In genomic region chr10:104268691-104269645, GRCh38 we compare ENCODE assay signal across 8 cellular contexts. TPM values are rescaled to one million over a fixed set of nuclear protein-coding genes. Genes with fewer than 3 reads are reported as not detected.
DNase-seq lines count a peak whose midpoint lies in the region; ATAC-seq and TF ChIP-seq lines count a peak whose summit lies in the region.

GSTO2 (plus strand) TSS chr10:104269184; CDS start chr10:104274916, 5,732 bp downstream.

- TF ChIP-seq CTCF in GM10266 (IDR thresholded peaks at IDR 0.05; ENCODE audit: control insufficient read depth, insufficient read depth, low read depth, missing control alignments) (no peak), SU-DHL-6 (IDR thresholded peaks at IDR 0.05; ENCODE audit: insufficient read depth, low read length, poor library complexity, severe bottlenecking) (no peak), heart left ventricle (IDR thresholded peaks at IDR 0.05) (no peak), transverse colon (IDR thresholded peaks at IDR 0.05) (no peak)

- H3F3A ChIP-seq in SU-DHL-6 (ENCODE audit: insufficient read depth): no peaks in the 10 kb centered on the region

- in situ Hi-C loops in transverse colon (cut with MboI; ENCODE audit: low pct_ligation_motif_present in 1 of 4, low pct_unique_long_range_greater_than_20kb in 1 of 4, low sequenced_read_pairs in 3 of 4): no loop called here

- peak within 1 kb of the TSS; percentile 87 for H3K9ac ChIP-seq in SU-DHL-6 (ENCODE audit: low read length)

- intact Hi-C loops in heart left ventricle (cut with DNase I): loop anchor here in 1 of 10 donors (2.0 kb wide), 1 partner anchor 32 kb away; no protein-coding TSS in a partner anchor
- intact Hi-C loops in transverse colon (cut with DNase I; ENCODE audit: low total_unique reads): no loop called here

- no peaks in the 10 kb centered on the region for H4K20me1 ChIP-seq in SU-DHL-6 (ENCODE audit: low read depth, low read length)

- H3K9me3 ChIP-seq in SU-DHL-6 (ENCODE audit: insufficient read depth, low read length) (no peaks in the 10 kb centered on the region), heart left ventricle (no peaks in the 10 kb centered on the region), transverse colon (no peaks in the 10 kb centered on the region)

- peak within 1 kb of the TSS; percentile 83 for H3K4me2 ChIP-seq in SU-DHL-6 (ENCODE audit: low read depth, low read length, poor library complexity, severe bottlenecking)

- DNase-seq in GM10266 (ENCODE audit: extremely low spot score): peak; percentile 99
- peak; percentile 87 for DNase-seq in NCI-H128 (lab: John Stamatoyannopoulos, UW; ENCODE audit: unreplicated experiment)
- peak; percentile 99 to 100 (median 100) for DNase-seq in heart left ventricle
- DNase-seq in pons (ENCODE audit: low spot score): peak; percentile 98
- DNase-seq in transverse colon: peak; percentile 99

- peak within 1 kb of the TSS; percentile 99 for H3K4me3 ChIP-seq in SU-DHL-6 (ENCODE audit: insufficient read depth, low read length, poor library complexity, severe bottlenecking)
- H3K4me3 ChIP-seq in heart left ventricle: peak within 1 kb of the TSS; percentile 53 to 97 (median 78)
- peak within 1 kb of the TSS; percentile 65 to 99 (median 76) for H3K4me3 ChIP-seq in transverse colon

- 2 to 3% (median 2%) methylated on average over 60 of the region's 60 CpGs for WGBS in adipose tissue, 3 donors
- 2 to 4% (median 3%) methylated on average over 27 to 60 of the region's 60 CpGs for WGBS in heart left ventricle, 4 donors
- WGBS in transverse colon (ENCODE audit: low coverage in 1 of 2), 2 donors: 5 to 13% methylated on average over 6 to 60 of the region's 60 CpGs

- H3K36me3 ChIP-seq in SU-DHL-6 (ENCODE audit: low read length): no peaks in the 10 kb centered on the region
- H3K36me3 ChIP-seq in heart left ventricle: peaks cover 0 to 46% (median 42%) of the 10 kb centered on the region in 9 donors
- peaks cover 0 to 20% (median 4%) of the 10 kb centered on the region in 4 donors for H3K36me3 ChIP-seq in transverse colon

- H3K4me1 ChIP-seq in heart left ventricle (peaks cover 0 to 29% (median 10%) of the 10 kb centered on the region in 12 donors), transverse colon (peaks cover 4 to 19% (median 16%) of the 10 kb centered on the region in 4 donors)

- H3K79me2 ChIP-seq in SU-DHL-6 (ENCODE audit: insufficient read depth, low read length): peaks cover 45% of the 10 kb centered on the region

- TF ChIP-seq POLR2A in heart left ventricle (IDR thresholded peaks at IDR 0.05) (peak in 1 of 2 donors; percentile 79), transverse colon (IDR thresholded peaks at IDR 0.05) (peak; percentile 86)

- H3K27me3 ChIP-seq in SU-DHL-6 (ENCODE audit: low read length) (no peaks in the 10 kb centered on the region), heart left ventricle (no peaks in the 10 kb centered on the region), transverse colon (no peaks in the 10 kb centered on the region)

- H3K9me2 ChIP-seq in SU-DHL-6 (replicated peaks; ENCODE audit: insufficient read depth, low read length): no peaks in the 10 kb centered on the region

- ATAC-seq in HG02623 (IDR thresholded peaks at IDR 0.05; ENCODE audit: unreplicated experiment) (peak; percentile 99), heart left ventricle (peak; percentile 100)

- no peak for TF ChIP-seq EP300 in transverse colon (IDR thresholded peaks at IDR 0.05; ENCODE audit: low read depth)

- peak within 1 kb of the TSS; percentile 97 for H2AFZ ChIP-seq in SU-DHL-6 (ENCODE audit: low read depth, low read length, severe bottlenecking)

- peak within 1 kb of the TSS; percentile 60 for H3K27ac ChIP-seq in SU-DHL-6 (ENCODE audit: low read depth, low read length)
- peak within 1 kb of the TSS; percentile 81 for H3K27ac ChIP-seq in adipose tissue (ENCODE audit: low read depth, low read length)
- peak within 1 kb of the TSS; percentile 41 to 92 (median 84) for H3K27ac ChIP-seq in heart left ventricle
- peak within 1 kb of the TSS; percentile 86 to 96 (median 90) for H3K27ac ChIP-seq in transverse colon

RNA-seq across cellular contexts. Expression of gene GSTO2, which starts in this region (rescaled TPM):
- 10 to 100 TPM in 1 of 3 donors, 1 to 10 TPM in 1, under 1 TPM in 1; 0.56 to 14.9 (median 2.1) TPM for polyA plus RNA-seq in adipose tissue
- 1 to 10 TPM in 2 of 9 donors, under 1 TPM in 7; 0.59 to 1.9 (median 0.94) TPM for total RNA-seq in heart left ventricle
- polyA plus RNA-seq in heart left ventricle: under 1 TPM; 0.46 to 0.61 TPM
- 10 to 100 TPM in 2 of 4 donors, 1 to 10 TPM in 2; 1.9 to 17.1 (median 10.6) TPM for total RNA-seq in transverse colon

Comparison
In these comparisons a context has a peak if more than half of its experiments do, and no peak if none do; other contexts are left out.
1. Peak in every context shown above with its lines: DNase-seq, ATAC-seq, H3K4me3 ChIP-seq and H3K27ac ChIP-seq.